Comparison of ENCODE assay signal across 8 cellular contexts in genomic region chr9:111759762-111760639, GRCh38. TPM values are rescaled to one million over a fixed set of nuclear protein-coding genes. Genes with fewer than 3 reads are reported as not detected.
A peak's percentile ranks its signal among the peaks of the same experiment; 100 is the strongest.
DNase-seq lines count a peak whose midpoint lies in the region; ATAC-seq, FAIRE-seq and TF ChIP-seq lines count a peak whose summit lies in the region.

No MANE protein-coding gene starts in this region.

- ATAC-seq in GM19452 (IDR thresholded peaks at IDR 0.05; ENCODE audit: unreplicated experiment) (peak; percentile 60), GM12878 (peak; percentile 97), HG02571 (IDR thresholded peaks at IDR 0.05; ENCODE audit: unreplicated experiment) (no peak)

- H3K4me2 ChIP-seq in GM12878 (ENCODE audit: control insufficient read depth, insufficient read depth), result no peak overlapping the region

- FAIRE-seq in GM12878 (lab: Jason Lieb, UNC), result peak; percentile 98

- TF ChIP-seq EP300 in GM12878 (IDR thresholded peaks at IDR 0.05; ENCODE audit: borderline replicate concordance in 1 of 2, control insufficient read depth in 1 of 2, low read depth in 2 of 2, low read length in 2 of 2), result no peak

- no peak for TF ChIP-seq POLR2A in GM12878 (IDR thresholded peaks at IDR 0.05; ENCODE audit: low read depth, low read length)

- no peaks in the 10 kb centered on the region for H3K4me1 ChIP-seq in GM12878 (ENCODE audit: control insufficient read depth, insufficient read depth, low read length)

- H3K36me3 ChIP-seq in GM12878 (ENCODE audit: control insufficient read depth in 2 of 2, insufficient read depth in 2 of 2, low read length in 1 of 2), result no peaks in the 10 kb centered on the region

- in situ Hi-C loops in GM12878 (cut with MboI), result loop anchor here (5.0 kb wide), 3 partner anchors 132 to 602 kb away; no protein-coding TSS in a partner anchor

- H4K20me1 ChIP-seq in GM12878 (ENCODE audit: control insufficient read depth, insufficient read depth), result no peaks in the 10 kb centered on the region

- no peak overlapping the region for H2AFZ ChIP-seq in GM12878 (ENCODE audit: control insufficient read depth, low read depth, low read length)

- 24% methylated on average over 2 of the region's 2 CpGs for WGBS in GM12878 (ENCODE audit: insufficient coverage, insufficient replicate concordance, low lambda C conversion rate, missing lambda C conversion rate)

- no peaks in the 10 kb centered on the region for H3K9me3 ChIP-seq in GM12878 (replicated peaks; ENCODE audit: control insufficient read depth, insufficient read depth, low read length)

- SMC1A ChIA-PET in GM12878 (lab: Charles Lee; ENCODE audit: uncharacterized antibody, unreplicated experiment), result interaction anchor here (0.6 to 10.6 kb wide), 36 partner anchors 8 to 619 kb away, joined by 3 to 226 read pairs (median 4); partner anchors contain the start of gene HSDL2

- CTCF ChIA-PET in GM12878 (lab: Yijun Ruan, JAX), result interaction anchor here (0.7 to 10.1 kb wide), 29 partner anchors 11 to 1127 kb away, joined by 3 to 292 read pairs (median 3); no protein-coding TSS in a partner anchor

- no peak overlapping the region for H3K4me3 ChIP-seq in GM12878

- BruUV-seq in GM12878 (replicated peaks; lab: Mats Ljungman, UMichigan), result no TSS peak

- peak; percentile 95 for TF ChIP-seq RAD21 in GM12878 (IDR thresholded peaks at IDR 0.05; ENCODE audit: insufficient read depth, low read depth, low read length)

- intact Hi-C loops in GM12878 (cut with micrococcal nuclease; ENCODE audit: unreplicated experiment), result loop anchor here (1.0 to 10.0 kb wide), 6 partner anchors 137 to 1055 kb away; partner anchors contain the start of gene UGCG

- no peak overlapping the region for H3K9ac ChIP-seq in GM12878 (ENCODE audit: control insufficient read depth, insufficient read depth, low read length)

- RAD21 ChIA-PET in GM12878 (lab: Charles Lee; ENCODE audit: unreplicated experiment), result interaction anchor here (0.8 to 8.7 kb wide), 22 partner anchors 111 to 1033 kb away, joined by 3 to 179 read pairs (median 4); partner anchors contain the start of gene UGCG

- no peaks in the 10 kb centered on the region for H3K27me3 ChIP-seq in GM12878 (replicated peaks in 1 of 2; ENCODE audit: control insufficient read depth in 2 of 2, insufficient read depth in 2 of 2, low read length in 1 of 2)

- peak; percentile 42 for DNase-seq in COR-L47 (lab: John Stamatoyannopoulos, UW)
- DNase-seq in M059J (ENCODE audit: low read depth), result peak; percentile 84
- DNase-seq in RPMI8226, result peak; percentile 49
- peak; percentile 79 for DNase-seq in GM12878 (ENCODE audit: low read depth, low spot score)
- DNase-seq in iPS DF 19.7 (ENCODE audit: low read depth, low spot score), result peak; percentile 15
- peak; percentile 6 for DNase-seq in stimulated activated CD4-positive, alpha-beta T cell treated with anti-CD3 and anti-CD28 coated beads, Interleukin-12 subunit alpha, Interleukin-12 subunit beta, amount 100 ng/mL, for 4 hours

- H3K27ac ChIP-seq in GM12878 (ENCODE audit: control insufficient read depth, insufficient read depth), result no peak overlapping the region

- no peaks in the 10 kb centered on the region for H3K79me2 ChIP-seq in GM12878 (ENCODE audit: control insufficient read depth, insufficient read depth, low read length)

- POLR2A ChIA-PET in GM12878 (lab: Charles Lee), result interaction anchor here (1.0 kb wide), 1 partner anchor 319 kb away, joined by 3 read pairs; no protein-coding TSS in a partner anchor

- peak; percentile 51 to 73 (median 56); a peak in 4 of 6 replicates for TF ChIP-seq CTCF in GM12878 (IDR thresholded peaks at IDR 0.05 in 2 of 3, conservative IDR thresholded peaks at IDR 0.05 in 1 of 3; ENCODE audit: control insufficient read depth in 2 of 3, extremely low read depth in 1 of 3, insufficient read depth in 1 of 3, low read depth in 3 of 3, low read length in 3 of 3)

TF ChIP-seq in GM12878, 131 proteins besides CTCF, POLR2A, EP300 and RAD21:
- TF ChIP-seq, protein P1, sequence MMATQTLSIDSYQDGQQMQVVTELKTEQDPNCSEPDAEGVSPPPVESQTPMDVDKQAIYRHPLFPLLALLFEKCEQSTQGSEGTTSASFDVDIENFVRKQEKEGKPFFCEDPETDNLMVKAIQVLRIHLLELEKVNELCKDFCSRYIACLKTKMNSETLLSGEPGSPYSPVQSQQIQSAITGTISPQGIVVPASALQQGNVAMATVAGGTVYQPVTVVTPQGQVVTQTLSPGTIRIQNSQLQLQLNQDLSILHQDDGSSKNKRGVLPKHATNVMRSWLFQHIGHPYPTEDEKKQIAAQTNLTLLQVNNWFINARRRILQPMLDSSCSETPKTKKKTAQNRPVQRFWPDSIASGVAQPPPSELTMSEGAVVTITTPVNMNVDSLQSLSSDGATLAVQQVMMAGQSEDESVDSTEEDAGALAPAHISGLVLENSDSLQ (IDR thresholded peaks at IDR 0.05), result 0 out of 2 replicates have a peak, but pooled peaks have one; percentile 19
- TF ChIP-seq KLF5 (IDR thresholded peaks at IDR 0.05; ENCODE audit: partially characterized antibody) (no peak), RUNX3 (IDR thresholded peaks at IDR 0.05; ENCODE audit: low read length) (0 out of 2 replicates have a peak, but pooled peaks have one; percentile 13), SREBF2 (IDR thresholded peaks at IDR 0.05; ENCODE audit: low read length) (no peak), SMC3 (IDR thresholded peaks at IDR 0.05; ENCODE audit: borderline replicate concordance, low read length) (peak; percentile 93), SPI1 (IDR thresholded peaks at IDR 0.05; ENCODE audit: borderline replicate concordance, insufficient read depth, low read depth, low read length) (peak; percentile 59; the same call in 1 of the 2 replicates), RELB (IDR thresholded peaks at IDR 0.05; ENCODE audit: low read depth) (no peak), MEF2A (IDR thresholded peaks at IDR 0.05; ENCODE audit: insufficient read depth, low read depth, low read length) (0 out of 2 replicates have a peak, but pooled peaks have one; percentile 58), CBX5 (IDR thresholded peaks at IDR 0.05; ENCODE audit: low read depth) (peak; percentile 31; the same call in 1 of the 2 replicates), FOXM1 (IDR thresholded peaks at IDR 0.05; ENCODE audit: low read depth, low read length) (peak; percentile 46; the same call in 1 of the 2 replicates), IRF4 (IDR thresholded peaks at IDR 0.05; ENCODE audit: low read depth, low read length) (peak; percentile 78; the same call in 1 of the 2 replicates), YY1 (IDR thresholded peaks at IDR 0.05; ENCODE audit: low read depth, low read length) (peak; percentile 86)

RNA-seq across cellular contexts. Expression of gene SHOC1, which starts 34.7 kb away (rescaled TPM):
- total RNA-seq in M059J (2014; rRNA removed; shearing (Covaris generic)), result 0.02 and 0.10 TPM in 2 replicates
- total RNA-seq in GM12878 (2013; cell fraction: nucleolus; rRNA removed), result not detected in 2 replicates
- total RNA-seq in GM12878 (2014; rRNA removed) (under 0.01 and 0.05 TPM in 2 replicates), GM12878 (2014; rRNA removed; fragmentation: Illumina TruSeq; extraction: Trizol) (0.04 TPM in 1 of 2 replicates, not detected in the other), GM12878 (2021) (not detected in 2 replicates)
- not detected for polyA plus RNA-seq in GM12878 (2011; ENCODE audit: low read depth)
- polyA plus RNA-seq in GM12878 (2011; rRNA removed) (not detected in 2 replicates), GM12878 (2014; fragmentation: Illumina TruSeq; extraction: Trizol) (0.04 TPM in 1 of 2 replicates, not detected in the other), GM12878 (2014; fragmentation: Nextera tagmentation; extraction: Ambion mirVana) (under 1 TPM in 1 of 2 experiments, not detected in 1; 0.05 TPM), GM12878 (2014; rRNA removed) (0.03 TPM in 1 of 2 replicates, not detected in the other), GM12878 (2016; fragmentation: Nextera tagmentation; extraction: Ambion mirVana) (under 1 TPM; 0.05 to 0.11 TPM)
- polyA plus RNA-seq in GM12878 (2011; cell fraction: cytosol; rRNA removed), result not detected in 2 replicates
- polyA plus RNA-seq in GM12878 (2011; cell fraction: nucleus; rRNA removed), result not detected in 2 replicates
- polyA plus RNA-seq in GM12878 (2012), result 0.04 TPM in 1 of 2 replicates, not detected in the other
- not detected in 2 replicates for polyA minus RNA-seq in GM12878 (2011; rRNA and poly(A)+ RNA removed)
- polyA minus RNA-seq in GM12878 (2011; cell fraction: cytosol; rRNA and poly(A)+ RNA removed), result not detected in 2 replicates
- polyA minus RNA-seq in GM12878 (2011; cell fraction: nucleus; rRNA and poly(A)+ RNA removed), result not detected in 2 replicates

Comparison
In these comparisons a context has a peak if more than half of its experiments do, and no peak if none do; other contexts are left out.
1. DNase-seq: peak in every context shown above with its lines; median percentile 84 in M059J; 79 in GM12878; 49 in RPMI8226; 42 in COR-L47; 15 in iPS DF 19.7; 6 in stimulated activated CD4-positive, alpha-beta T cell treated with anti-CD3 and anti-CD28 coated beads, Interleukin-12 subunit alpha, Interleukin-12 subunit beta, amount 100 ng/mL, for 4 hours.